8 cellular contexts compared by ENCODE assay signal in genomic region chr1:32741417-32742131, GRCh38. TPM values are rescaled to one million over a fixed set of nuclear protein-coding genes. Genes with fewer than 3 reads are reported as not detected.
DNase-seq lines count a peak whose midpoint lies in the region; ATAC-seq, FAIRE-seq and TF ChIP-seq lines count a peak whose summit lies in the region.

No MANE protein-coding gene starts in this region.

- TF ChIP-seq CTCF in body of pancreas (IDR thresholded peaks at IDR 0.05) (peak in 6 of 7 experiments; percentile 17 to 52 (median 31)), keratinocyte (optimal IDR thresholded peaks at IDR 0.05 in 1 of 3, IDR thresholded peaks at IDR 0.05 in 1 of 3, conservative IDR thresholded peaks at IDR 0.05 in 1 of 3; ENCODE audit: extremely low read depth in 1 of 3, insufficient read depth in 2 of 3, low read length in 3 of 3) (peak in 2 of 3 experiments; percentile 37 to 46), stomach (IDR thresholded peaks at IDR 0.05) (peak in 1 of 7 experiments; percentile 45)

- H3K27ac ChIP-seq in HUES6 (ENCODE audit: low read depth, low read length) = peak overlapping the region; percentile 82; the same call in 1 of the 2 replicates
- peak overlapping the region; percentile 93 to 100 (median 98) for H3K27ac ChIP-seq in body of pancreas
- peak overlapping the region; percentile 81 for H3K27ac ChIP-seq in keratinocyte (ENCODE audit: control insufficient read depth, insufficient read depth, low read length)
- H3K27ac ChIP-seq in stomach = peak overlapping the region; percentile 96 to 98 (median 97)

- no peak for TF ChIP-seq EP300 in stomach (IDR thresholded peaks at IDR 0.05)

- no peaks in the 10 kb centered on the region for H3K9me1 ChIP-seq in keratinocyte (ENCODE audit: control insufficient read depth, extremely low read depth, insufficient read depth, low read length)

- peaks cover 43% of the 10 kb centered on the region for H3K79me2 ChIP-seq in keratinocyte (ENCODE audit: control insufficient read depth, insufficient read depth, low read length)

- intact Hi-C loops in body of pancreas (cut with DNase I) = no loop called here
- intact Hi-C loops in stomach (cut with DNase I; ENCODE audit: low total_unique reads) = no loop called here

- H3K4me2 ChIP-seq in keratinocyte (ENCODE audit: control insufficient read depth, extremely low read depth, insufficient read depth, low read depth, low read length) = peak overlapping the region; percentile 99

- DNase-seq in COLO668 (lab: John Stamatoyannopoulos, UW; ENCODE audit: unreplicated experiment) (peak; percentile 74), body of pancreas (peak in 2 of 4 donors; percentile 50), keratinocyte (ENCODE audit: low read depth, low spot score) (no peak), stomach (no peak), NCI-H1105 (lab: John Stamatoyannopoulos, UW) (no peak)
- no peak for DNase-seq in stimulated activated CD4-positive, alpha-beta T cell treated with anti-CD3 and anti-CD28 coated beads, Interleukin-4, amount 100 ng/mL, for 4 hours

- dilution Hi-C loops in keratinocyte (cut with MboI; ENCODE audit: extremely low pct_ligation_motif_present, low sequenced_read_pairs) = no loop called here

- H3K36me3 ChIP-seq in HUES6 (ENCODE audit: control insufficient read depth, insufficient read depth, low read length) (peaks cover 3% of the 10 kb centered on the region; the same call in 1 of the 2 replicates), body of pancreas (replicated peaks in 1 of 2; ENCODE audit: insufficient read depth in 1 of 2, low read depth in 2 of 2) (no peaks in the 10 kb centered on the region), keratinocyte (ENCODE audit: control insufficient read depth in 2 of 2, extremely low read depth in 1 of 2, insufficient read depth in 2 of 2, low read length in 2 of 2) (peaks cover 7% of the 10 kb centered on the region in 2 experiments), stomach (peaks cover 0 to under 1% (median 0%) of the 10 kb centered on the region in 4 donors)

- ATAC-seq in body of pancreas = peak; percentile 71
- no peak for ATAC-seq in HG03108 (IDR thresholded peaks at IDR 0.05; ENCODE audit: unreplicated experiment)

- H3K4me3 ChIP-seq in HUES6 (ENCODE audit: low read depth, low read length) (peak overlapping the region; percentile 65), body of pancreas (peak overlapping the region; percentile 76 to 83), keratinocyte (ENCODE audit: control insufficient read depth in 2 of 3, extremely low read depth in 1 of 3, insufficient read depth in 2 of 3, low read depth in 1 of 3, low read length in 3 of 3) (peak overlapping the region; percentile 74 to 82 (median 82)), stomach (peak overlapping the region; percentile 66 to 85 (median 80))

- H3K9me3 ChIP-seq in HUES6 (ENCODE audit: control insufficient read depth, insufficient read depth, low read depth, low read length) = no peaks in the 10 kb centered on the region
- no peaks in the 10 kb centered on the region for H3K9me3 ChIP-seq in body of pancreas
- no peaks in the 10 kb centered on the region for H3K9me3 ChIP-seq in keratinocyte (ENCODE audit: control insufficient read depth, low read depth, low read length)
- H3K9me3 ChIP-seq in stomach = no peaks in the 10 kb centered on the region

- no peaks in the 10 kb centered on the region for H3K27me3 ChIP-seq in HUES6 (ENCODE audit: control insufficient read depth, insufficient read depth, low read length)
- H3K27me3 ChIP-seq in body of pancreas = no peaks in the 10 kb centered on the region
- no peaks in the 10 kb centered on the region for H3K27me3 ChIP-seq in keratinocyte (ENCODE audit: control insufficient read depth, extremely low read depth, insufficient read depth, low read length)
- peaks cover 0 to 7% (median 0%) of the 10 kb centered on the region in 3 donors for H3K27me3 ChIP-seq in stomach

- peaks cover 5% of the 10 kb centered on the region for H4K20me1 ChIP-seq in keratinocyte (ENCODE audit: control insufficient read depth, extremely low read depth, insufficient read depth, low read length)

- H3K9ac ChIP-seq in HUES6 (ENCODE audit: low read length) (peak overlapping the region; percentile 91), keratinocyte (ENCODE audit: control insufficient read depth, extremely low read depth, insufficient read depth, low read length) (peak overlapping the region; percentile 87)

- WGBS in body of pancreas, 2 donors = 0 to 1% methylated on average over 15 to 44 of the region's 98 CpGs
- WGBS in stomach, 5 donors = 0 to 1% (median 1%) methylated on average over 26 to 85 of the region's 98 CpGs

- H2AFZ ChIP-seq in keratinocyte (ENCODE audit: control insufficient read depth, low read length) = peak overlapping the region; percentile 74

- no peak for FAIRE-seq in keratinocyte (lab: Jason Lieb, UNC)

- TF ChIP-seq POLR2A in body of pancreas (IDR thresholded peaks at IDR 0.05) (peak in 2 of 3 donors; percentile 26 to 31), stomach (IDR thresholded peaks at IDR 0.05) (no peak)

- peaks cover 44% of the 10 kb centered on the region for H3K4me1 ChIP-seq in HUES6 (ENCODE audit: control insufficient read depth, insufficient read depth, low read length)
- peaks cover 70% of the 10 kb centered on the region for H3K4me1 ChIP-seq in body of pancreas
- H3K4me1 ChIP-seq in keratinocyte (ENCODE audit: control insufficient read depth, extremely low read depth, insufficient read depth, low read length) = peaks cover 31% of the 10 kb centered on the region
- H3K4me1 ChIP-seq in stomach = peaks cover 37 to 67% (median 64%) of the 10 kb centered on the region in 4 donors

RNA-seq across cellular contexts. Expression of gene SYNC, which starts 39.0 kb away (rescaled TPM):
- 1 to 10 TPM; 2.3 to 4.9 TPM for total RNA-seq in body of pancreas
- 11.2 to 12.0 TPM (median 11.2 TPM) in 3 replicates for polyA plus RNA-seq in keratinocyte
- 2.0 TPM for polyA plus RNA-seq in keratinocyte (2011; ENCODE audit: low read depth)
- polyA plus RNA-seq in keratinocyte (2011; cell fraction: cytosol; rRNA removed) = 14.5 and 17.2 TPM in 2 replicates
- polyA plus RNA-seq in keratinocyte (2011; cell fraction: nucleus; rRNA removed) = 12.3 and 14.8 TPM in 2 replicates
- polyA plus RNA-seq in keratinocyte (2012; ENCODE audit: low replicate concordance) = 1.3 and 12.0 TPM in 2 replicates
- polyA minus RNA-seq in keratinocyte = 9.7 to 19.1 TPM (median 14.7 TPM) in 3 replicates
- polyA minus RNA-seq in keratinocyte (2011; cell fraction: cytosol; rRNA and poly(A)+ RNA removed) = 16.7 TPM
- polyA minus RNA-seq in keratinocyte (2011; cell fraction: nucleus; rRNA and poly(A)+ RNA removed) = 2.8 and 8.0 TPM in 2 replicates
- 10 to 100 TPM; 12.3 to 38.5 (median 22.8) TPM for total RNA-seq in stomach
- polyA plus RNA-seq in stomach = 10 to 100 TPM in 1 of 3 donors, 1 to 10 TPM in 2; 5.5 to 11.6 (median 6.0) TPM

Comparison
In these comparisons a context has a peak if more than half of its experiments do, and no peak if none do; other contexts are left out.
1. POLR2A ChIP-seq: peak in body of pancreas (2 of 3); none in stomach (0 of 4).
2. Peak in every context shown above with its lines, with median percentiles within 50 percentile points of each other: H3K27ac ChIP-seq and H3K4me3 ChIP-seq.